Comparison of ENCODE assay signal across 8 cellular contexts in the genomic region with DNA sequence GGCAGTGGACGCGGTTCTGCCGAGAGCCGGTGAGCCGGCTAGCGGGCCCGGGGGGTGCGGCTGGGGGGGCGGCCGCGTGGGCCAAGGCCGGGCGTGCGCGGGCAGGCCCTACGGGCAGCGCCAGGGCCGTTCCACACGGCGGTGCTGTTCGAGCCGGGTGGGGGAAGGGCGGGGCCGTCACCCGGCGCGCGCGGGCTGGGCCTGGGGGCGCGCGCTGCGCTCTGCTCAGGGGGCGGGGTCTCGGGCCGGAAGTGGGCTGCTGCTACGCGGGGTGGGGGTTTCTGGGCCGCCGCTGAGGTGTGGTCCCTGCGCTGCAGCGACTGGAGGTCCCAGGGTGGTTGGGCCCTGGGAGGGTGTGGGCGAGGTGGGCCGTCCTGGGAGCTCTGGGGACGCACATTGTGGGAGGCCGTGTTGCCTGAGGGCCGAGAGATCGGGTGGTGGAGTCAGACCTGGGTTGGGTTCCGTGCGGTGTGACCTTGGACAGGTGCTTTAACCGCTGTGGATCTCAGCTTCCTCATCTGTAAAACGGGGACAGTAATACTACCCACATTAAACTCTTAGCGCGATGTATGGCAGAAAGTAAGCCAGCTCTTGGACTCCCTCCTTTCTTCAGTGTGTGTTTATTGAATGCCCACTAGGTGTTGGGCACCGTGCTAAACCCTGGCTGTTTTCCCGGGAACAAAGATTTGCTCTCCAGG. TPM values are rescaled to one million over a fixed set of nuclear protein-coding genes. Genes with fewer than 3 reads are reported as not detected.
DNase-seq lines count a peak whose midpoint lies in the region; ATAC-seq, FAIRE-seq and TF ChIP-seq lines count a peak whose summit lies in the region.

No MANE protein-coding gene starts in this region.

- H3K27ac ChIP-seq in K562 (ENCODE audit: extremely low read depth, low read depth, low read length), result peak overlapping the region; percentile 95
- H3K27ac ChIP-seq in keratinocyte (ENCODE audit: control insufficient read depth, insufficient read depth, low read length), result peak overlapping the region; percentile 76

- POLR2A ChIA-PET in K562 (lab: Yijun Ruan, JAX), result interaction anchor here (0.6 to 4.0 kb wide), 18 partner anchors 8 to 774 kb away, joined by 3 to 38 read pairs (median 4); no protein-coding TSS in a partner anchor

- H4K20me1 ChIP-seq in K562 (replicated peaks; ENCODE audit: control insufficient read depth, insufficient read depth, low read length), result peaks cover 39% of the 10 kb centered on the region
- peaks cover 31% of the 10 kb centered on the region for H4K20me1 ChIP-seq in keratinocyte (ENCODE audit: control insufficient read depth, extremely low read depth, insufficient read depth, low read length)

- in situ Hi-C loops in K562 (cut with MboI), result no loop called here

- peak; percentile 69; the same call in 1 of the 2 replicates for TF ChIP-seq POLR2A in GM12892 (IDR thresholded peaks at IDR 0.05; ENCODE audit: low read depth, low read length)
- 0 out of 2 replicates have a peak, but pooled peaks have one; percentile 13 for TF ChIP-seq POLR2A in H54 (IDR thresholded peaks at IDR 0.05; ENCODE audit: low read depth, low read length)
- peak; percentile 61 for TF ChIP-seq POLR2A in K562 (conservative IDR thresholded peaks at IDR 0.05)

- CTCF ChIA-PET in K562 (lab: Yijun Ruan, JAX; ENCODE audit: low intra/inter-chr PET ratio), result no interaction called here

- peaks cover 37% of the 10 kb centered on the region for H3K4me1 Mint-ChIP-seq in T-helper 1 cell treated with Interleukin-12 subunit alpha and Interleukin-12 subunit beta and Interleukin-4 antibody, amounts not matched to agents 30 μg/mL and 1 μg/mL, for 36 hours (ENCODE audit: low read depth)

- H3K9me3 ChIP-seq in K562 (replicated peaks; ENCODE audit: control insufficient read depth, insufficient read depth, low read depth, low read length) (no peaks in the 10 kb centered on the region), keratinocyte (ENCODE audit: control insufficient read depth, low read depth, low read length) (no peaks in the 10 kb centered on the region)

- H3K79me2 ChIP-seq in K562 (ENCODE audit: control insufficient read depth, insufficient read depth, low read length), result peaks cover 53% of the 10 kb centered on the region
- H3K79me2 ChIP-seq in keratinocyte (ENCODE audit: control insufficient read depth, insufficient read depth, low read length), result peaks cover 51% of the 10 kb centered on the region

- H3K27me3 ChIP-seq in K562 (ENCODE audit: control insufficient read depth in 2 of 2, insufficient read depth in 2 of 2, low read length in 2 of 2), result no peaks in the 10 kb centered on the region
- no peaks in the 10 kb centered on the region for H3K27me3 ChIP-seq in keratinocyte (ENCODE audit: control insufficient read depth, extremely low read depth, insufficient read depth, low read length)

- no peak for TF ChIP-seq RAD21 in K562 (CRISPR knock-in tag; conservative IDR thresholded peaks at IDR 0.05 in 1 of 2, IDR thresholded peaks at IDR 0.05 in 1 of 2)

- H3K4me2 ChIP-seq in K562 (ENCODE audit: insufficient read depth, low read length) (peak overlapping the region; percentile 96), keratinocyte (ENCODE audit: control insufficient read depth, extremely low read depth, insufficient read depth, low read depth, low read length) (peak overlapping the region; percentile 89)

- TSS peak; percentile 64 for BruUV-seq in K562 (replicated peaks; lab: Mats Ljungman, UMichigan)

- H3K27me3 Mint-ChIP-seq in T-helper 1 cell treated with Interleukin-12 subunit alpha and Interleukin-12 subunit beta and Interleukin-4 antibody, amounts not matched to agents 30 μg/mL and 1 μg/mL, for 36 hours (ENCODE audit: low read depth), result no peaks in the 10 kb centered on the region

- H3K4me1 ChIP-seq in K562 (replicated peaks in 1 of 2; ENCODE audit: control insufficient read depth in 2 of 2, insufficient read depth in 2 of 2, low read length in 2 of 2), result peaks cover 26 to 29% of the 10 kb centered on the region in 2 experiments
- H3K4me1 ChIP-seq in keratinocyte (ENCODE audit: control insufficient read depth, extremely low read depth, insufficient read depth, low read length), result peaks cover 31% of the 10 kb centered on the region

- peak; percentile 72 for DNase-seq in GM12892 (ENCODE audit: insufficient read length)
- DNase-seq in H54 (ENCODE audit: insufficient read length, low spot score), result peak; percentile 47
- DNase-seq in LoVo (ENCODE audit: low spot score), result peak; percentile 69
- peak; percentile 83 to 92 (median 87) for DNase-seq in K562 (ENCODE audit: extremely low read depth in 1 of 4, low spot score in 3 of 4)
- DNase-seq in keratinocyte (ENCODE audit: low read depth, low spot score), result no peak
- DNase-seq in stimulated activated CD4-positive, alpha-beta T cell treated with anti-CD3 and anti-CD28 coated beads, Interleukin-15, amount 100 ng/mL, for 48 hours (ENCODE audit: low read depth in 2 of 2), result peak; percentile 66 to 73
- DNase-seq in SKM-1 (lab: John Stamatoyannopoulos, UW; ENCODE audit: unreplicated experiment), result no peak

- ATAC-seq in K562, result peak; percentile 91

- peak overlapping the region; percentile 75 for H2AFZ ChIP-seq in K562 (ENCODE audit: low read depth, low read length)
- no peak overlapping the region for H2AFZ ChIP-seq in keratinocyte (ENCODE audit: control insufficient read depth, low read length)

- no peak for TF ChIP-seq EP300 in K562 (IDR thresholded peaks at IDR 0.05; ENCODE audit: low read length)

- H3K4me3 ChIP-seq in K562, result peak overlapping the region; percentile 91
- peak overlapping the region; percentile 87 to 99 (median 88) for H3K4me3 ChIP-seq in keratinocyte (ENCODE audit: control insufficient read depth in 2 of 3, extremely low read depth in 1 of 3, insufficient read depth in 2 of 3, low read depth in 1 of 3, low read length in 3 of 3)

- 0 out of 6 replicates have a peak, but pooled peaks of 1 of the 3 experiments have one; percentile 2 for TF ChIP-seq CTCF in K562 (IDR thresholded peaks at IDR 0.05 in 2 of 3, conservative IDR thresholded peaks at IDR 0.05 in 1 of 3; ENCODE audit: insufficient read depth in 2 of 3, low read depth in 1 of 3, low read length in 3 of 3)
- TF ChIP-seq CTCF in keratinocyte (optimal IDR thresholded peaks at IDR 0.05 in 1 of 3, IDR thresholded peaks at IDR 0.05 in 1 of 3, conservative IDR thresholded peaks at IDR 0.05 in 1 of 3; ENCODE audit: extremely low read depth in 1 of 3, insufficient read depth in 2 of 3, low read length in 3 of 3), result no peak

- H3K9me1 ChIP-seq in K562 (ENCODE audit: control insufficient read depth, insufficient read depth, low read length) (peaks cover 4% of the 10 kb centered on the region), keratinocyte (ENCODE audit: control insufficient read depth, extremely low read depth, insufficient read depth, low read length) (peaks cover 3% of the 10 kb centered on the region)

- WGBS in K562 (ENCODE audit: insufficient coverage, low coverage, missing lambda C conversion rate), result 0% methylated on average over 28 of the region's 56 CpGs

- FAIRE-seq in GM12892 (lab: Jason Lieb, UNC) (peak; percentile 63), H54 (lab: Jason Lieb, UNC) (no peak), K562 (lab: Jason Lieb, UNC) (no peak), keratinocyte (lab: Jason Lieb, UNC) (no peak)

- dilution Hi-C loops in keratinocyte (cut with MboI; ENCODE audit: extremely low pct_ligation_motif_present, low sequenced_read_pairs), result no loop called here

- peak overlapping the region; percentile 97 for H3K27ac Mint-ChIP-seq in T-helper 1 cell treated with Interleukin-12 subunit alpha and Interleukin-12 subunit beta and Interleukin-4 antibody, amounts not matched to agents 30 μg/mL and 1 μg/mL, for 36 hours

- intact Hi-C loops in K562 (cut with micrococcal nuclease), result no loop called here

- peak overlapping the region; percentile 96 for H3K4me3 Mint-ChIP-seq in T-helper 1 cell treated with Interleukin-12 subunit alpha and Interleukin-12 subunit beta and Interleukin-4 antibody, amounts not matched to agents 30 μg/mL and 1 μg/mL, for 36 hours

- H3K36me3 Mint-ChIP-seq in T-helper 1 cell treated with Interleukin-12 subunit alpha and Interleukin-12 subunit beta and Interleukin-4 antibody, amounts not matched to agents 30 μg/mL and 1 μg/mL, for 36 hours (ENCODE audit: low read depth), result no peaks in the 10 kb centered on the region

- no peaks in the 10 kb centered on the region for H3K9me3 Mint-ChIP-seq in T-helper 1 cell treated with Interleukin-12 subunit alpha and Interleukin-12 subunit beta and Interleukin-4 antibody, amounts not matched to agents 30 μg/mL and 1 μg/mL, for 36 hours

- H3K36me3 ChIP-seq in K562 (ENCODE audit: control insufficient read depth, insufficient read depth, low read length) (peaks cover 28% of the 10 kb centered on the region), keratinocyte (ENCODE audit: control insufficient read depth in 2 of 2, extremely low read depth in 1 of 2, insufficient read depth in 2 of 2, low read length in 2 of 2) (no peaks in the 10 kb centered on the region)

- H3K9ac ChIP-seq in K562 (ENCODE audit: insufficient read depth in 1 of 2, low read depth in 2 of 2, low read length in 2 of 2) (peak overlapping the region; percentile 91 to 99), keratinocyte (ENCODE audit: control insufficient read depth, extremely low read depth, insufficient read depth, low read length) (peak overlapping the region; percentile 79)

RNA-seq across cellular contexts. Expression of a gene that starts 0.4 kb away (rescaled TPM):
- polyA plus RNA-seq in GM12892 (2012; ENCODE audit: missing spikeins), result 91.9 TPM
- 21.7 and 45.2 TPM in 2 replicates for total RNA-seq in K562 (2011; cell fraction: chromatin; rRNA removed; ENCODE audit: low replicate concordance)
- total RNA-seq in K562 (2011; cell fraction: nucleolus; rRNA removed), result 18.0 and 18.8 TPM in 2 replicates
- total RNA-seq in K562 (2011; cell fraction: nucleoplasm; rRNA removed), result 37.0 and 46.5 TPM in 2 replicates
- total RNA-seq in K562 (2014; rRNA removed) (94.4 and 103 TPM in 2 replicates), K562 (2014; rRNA removed; fragmentation: Illumina TruSeq; extraction: Trizol) (112 and 120 TPM in 2 replicates), K562 (2015; rRNA removed; fragmentation: Illumina TruSeq; extraction: Trizol) (93.4 and 95.0 TPM in 2 replicates), K562 (2021) (136 and 145 TPM in 2 replicates)
- polyA plus RNA-seq in K562 (2011; rRNA removed) (90.6 and 132 TPM in 2 replicates), K562 (2014; fragmentation: Illumina TruSeq; extraction: Trizol) (141 and 159 TPM in 2 replicates), K562 (2014; fragmentation: Nextera tagmentation; extraction: Ambion mirVana) (100 to 1,000 TPM; 159 to 203 TPM), K562 (2014; rRNA removed) (137 and 141 TPM in 2 replicates), keratinocyte (72.7 to 115 TPM (median 111 TPM) in 3 replicates)
- polyA plus RNA-seq in K562 (2011; cell fraction: cytosol; rRNA removed), result 41.3 and 89.8 TPM in 2 replicates
- polyA plus RNA-seq in K562 (2011; cell fraction: nucleus; rRNA removed), result 17.6 and 28.5 TPM in 2 replicates
- 123 and 150 TPM in 2 replicates for polyA plus RNA-seq in K562 (2012)
- 123 and 131 TPM in 2 replicates for polyA minus RNA-seq in K562 (2011; rRNA and poly(A)+ RNA removed)
- 52.6 and 59.4 TPM in 2 replicates for polyA minus RNA-seq in K562 (2011; cell fraction: cytosol; rRNA and poly(A)+ RNA removed)
- polyA minus RNA-seq in K562 (2011; cell fraction: nucleus; rRNA and poly(A)+ RNA removed), result 12.0 and 22.7 TPM in 2 replicates
- 95.0 TPM for polyA plus RNA-seq in keratinocyte (2011; ENCODE audit: low read depth)
- polyA plus RNA-seq in keratinocyte (2011; cell fraction: cytosol; rRNA removed), result 85.0 and 123 TPM in 2 replicates
- 64.6 and 81.8 TPM in 2 replicates for polyA plus RNA-seq in keratinocyte (2011; cell fraction: nucleus; rRNA removed)
- polyA plus RNA-seq in keratinocyte (2012; ENCODE audit: low replicate concordance), result 90.6 and 108 TPM in 2 replicates
- 30.3 to 95.2 TPM (median 62.5 TPM) in 3 replicates for polyA minus RNA-seq in keratinocyte
- polyA minus RNA-seq in keratinocyte (2011; cell fraction: cytosol; rRNA and poly(A)+ RNA removed), result 60.6 TPM
- polyA minus RNA-seq in keratinocyte (2011; cell fraction: nucleus; rRNA and poly(A)+ RNA removed), result 31.0 and 59.3 TPM in 2 replicates

RNA-seq across cellular contexts. Expression of a gene that starts 38.6 kb away (rescaled TPM):
- not detected for polyA plus RNA-seq in GM12892 (2012; ENCODE audit: missing spikeins)
- 0.67 and 2.2 TPM in 2 replicates for total RNA-seq in K562 (2011; cell fraction: chromatin; rRNA removed; ENCODE audit: low replicate concordance)
- 0.13 and 1.5 TPM in 2 replicates for total RNA-seq in K562 (2011; cell fraction: nucleolus; rRNA removed)
- total RNA-seq in K562 (2011; cell fraction: nucleoplasm; rRNA removed), result 1.8 and 1.9 TPM in 2 replicates
- total RNA-seq in K562 (2014; rRNA removed) (not detected in 2 replicates), K562 (2014; rRNA removed; fragmentation: Illumina TruSeq; extraction: Trizol) (0.11 TPM in 1 of 2 replicates, not detected in the other), K562 (2015; rRNA removed; fragmentation: Illumina TruSeq; extraction: Trizol) (0.19 TPM in 1 of 2 replicates, not detected in the other), K562 (2021) (not detected in 2 replicates)
- polyA plus RNA-seq in K562 (2011; rRNA removed) (0.16 and 0.18 TPM in 2 replicates), K562 (2014; fragmentation: Illumina TruSeq; extraction: Trizol) (0.03 TPM in 1 of 2 replicates, not detected in the other), K562 (2014; fragmentation: Nextera tagmentation; extraction: Ambion mirVana) (not detected), K562 (2014; rRNA removed) (0.03 TPM in 1 of 2 replicates, not detected in the other), keratinocyte (0.02 to 0.18 TPM (median 0.03 TPM) in 3 replicates)
- 0.01 and 0.09 TPM in 2 replicates for polyA plus RNA-seq in K562 (2011; cell fraction: cytosol; rRNA removed)
- polyA plus RNA-seq in K562 (2011; cell fraction: nucleus; rRNA removed), result 0.74 and 0.76 TPM in 2 replicates
- polyA plus RNA-seq in K562 (2012), result 0.08 and 0.22 TPM in 2 replicates
- 0.98 TPM in 1 of 2 replicates, not detected in the other for polyA minus RNA-seq in K562 (2011; rRNA and poly(A)+ RNA removed)
- not detected in 2 replicates for polyA minus RNA-seq in K562 (2011; cell fraction: cytosol; rRNA and poly(A)+ RNA removed)
- 0.22 TPM in 1 of 2 replicates, not detected in the other for polyA minus RNA-seq in K562 (2011; cell fraction: nucleus; rRNA and poly(A)+ RNA removed)
- 0.09 TPM for polyA plus RNA-seq in keratinocyte (2011; ENCODE audit: low read depth)
- not detected in 2 replicates for polyA plus RNA-seq in keratinocyte (2011; cell fraction: cytosol; rRNA removed)
- polyA plus RNA-seq in keratinocyte (2011; cell fraction: nucleus; rRNA removed), result 0.56 and 0.75 TPM in 2 replicates
- polyA plus RNA-seq in keratinocyte (2012; ENCODE audit: low replicate concordance), result 0.10 and 0.44 TPM in 2 replicates
- 0.13 to 0.58 TPM in 2 of 3 replicates, not detected in the other for polyA minus RNA-seq in keratinocyte
- not detected for polyA minus RNA-seq in keratinocyte (2011; cell fraction: cytosol; rRNA and poly(A)+ RNA removed)
- 0.42 and 3.3 TPM in 2 replicates for polyA minus RNA-seq in keratinocyte (2011; cell fraction: nucleus; rRNA and poly(A)+ RNA removed)

RNA-seq across cellular contexts. Expression of a gene that starts 58.0 kb away (rescaled TPM):
- polyA plus RNA-seq in GM12892 (2012; ENCODE audit: missing spikeins), result 0.47 TPM
- 81.8 and 85.1 TPM in 2 replicates for total RNA-seq in K562 (2011; cell fraction: chromatin; rRNA removed; ENCODE audit: low replicate concordance)
- 51.8 and 54.4 TPM in 2 replicates for total RNA-seq in K562 (2011; cell fraction: nucleolus; rRNA removed)
- 68.3 and 91.9 TPM in 2 replicates for total RNA-seq in K562 (2011; cell fraction: nucleoplasm; rRNA removed)
- total RNA-seq in K562 (2014; rRNA removed) (49.1 and 53.9 TPM in 2 replicates), K562 (2014; rRNA removed; fragmentation: Illumina TruSeq; extraction: Trizol) (37.2 and 37.5 TPM in 2 replicates), K562 (2015; rRNA removed; fragmentation: Illumina TruSeq; extraction: Trizol) (34.4 and 35.3 TPM in 2 replicates), K562 (2021) (69.5 and 74.8 TPM in 2 replicates)
- polyA plus RNA-seq in K562 (2011; rRNA removed) (41.7 and 60.2 TPM in 2 replicates), K562 (2014; fragmentation: Illumina TruSeq; extraction: Trizol) (61.3 and 64.6 TPM in 2 replicates), K562 (2014; fragmentation: Nextera tagmentation; extraction: Ambion mirVana) (10 to 100 TPM in 1 of 2 experiments, 1 to 10 TPM in 1; 9.3 to 11.5 TPM), K562 (2014; rRNA removed) (55.5 and 57.3 TPM in 2 replicates), keratinocyte (0.68 to 1.1 TPM (median 0.86 TPM) in 3 replicates)
- polyA plus RNA-seq in K562 (2011; cell fraction: cytosol; rRNA removed), result 40.1 and 59.1 TPM in 2 replicates
- polyA plus RNA-seq in K562 (2011; cell fraction: nucleus; rRNA removed), result 103 and 127 TPM in 2 replicates
- 27.1 and 34.4 TPM in 2 replicates for polyA plus RNA-seq in K562 (2012)
- 18.7 and 34.9 TPM in 2 replicates for polyA minus RNA-seq in K562 (2011; rRNA and poly(A)+ RNA removed)
- polyA minus RNA-seq in K562 (2011; cell fraction: cytosol; rRNA and poly(A)+ RNA removed), result 35.8 and 43.3 TPM in 2 replicates
- 25.0 and 26.7 TPM in 2 replicates for polyA minus RNA-seq in K562 (2011; cell fraction: nucleus; rRNA and poly(A)+ RNA removed)
- 0.36 TPM for polyA plus RNA-seq in keratinocyte (2011; ENCODE audit: low read depth)
- polyA plus RNA-seq in keratinocyte (2011; cell fraction: cytosol; rRNA removed), result 0.47 and 0.49 TPM in 2 replicates
- polyA plus RNA-seq in keratinocyte (2011; cell fraction: nucleus; rRNA removed), result 1.8 TPM in 2 replicates
- 0.48 and 0.80 TPM in 2 replicates for polyA plus RNA-seq in keratinocyte (2012; ENCODE audit: low replicate concordance)
- 0.58 to 1.0 TPM (median 0.69 TPM) in 3 replicates for polyA minus RNA-seq in keratinocyte
- 0.58 TPM for polyA minus RNA-seq in keratinocyte (2011; cell fraction: cytosol; rRNA and poly(A)+ RNA removed)
- polyA minus RNA-seq in keratinocyte (2011; cell fraction: nucleus; rRNA and poly(A)+ RNA removed), result 0.63 and 1.0 TPM in 2 replicates

Comparison
In these comparisons a context has a peak if more than half of its experiments do, and no peak if none do; other contexts are left out.
1. DNase-seq: peak in GM12892 (single experiment), H54 (single experiment), LoVo (single experiment), K562 (4 of 4) and stimulated activated CD4-positive, alpha-beta T cell treated with anti-CD3 and anti-CD28 coated beads, Interleukin-15, amount 100 ng/mL, for 48 hours (2 of 2); none in keratinocyte (single experiment) and SKM-1 (single experiment).
2. POLR2A ChIP-seq: peak in every context shown above with its lines; median percentile 69 in GM12892; 61 in K562; 13 in H54.